In the genomic region with DNA sequence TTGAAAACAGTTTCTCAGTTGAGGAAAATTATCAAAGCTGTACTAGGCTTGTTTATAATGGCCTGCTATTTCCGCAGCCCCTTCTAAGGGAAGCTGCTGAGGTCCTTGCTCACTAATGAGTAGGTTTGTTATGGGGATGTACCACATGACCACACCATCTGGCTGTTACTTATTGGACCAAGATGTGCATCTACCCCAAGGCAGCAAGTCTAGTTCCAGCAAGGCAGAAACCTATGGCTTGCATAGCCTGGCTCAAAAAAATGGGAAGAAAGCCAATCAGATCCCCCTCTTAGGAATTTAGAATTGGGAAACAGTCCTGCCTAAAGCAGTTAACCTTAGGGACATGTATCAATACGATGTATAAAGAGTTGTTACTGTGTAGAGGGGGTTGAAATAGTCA, we compare ENCODE assay signal across 19 cellular contexts.
"Had no signal": no experiment of that assay in that cellular context is flagged by ENCODE, and none has a peak within 500 bp of the region (broad histone marks: within the 10 kb centered on the region; RNA-seq: fewer than 3 reads in every experiment).

No MANE protein-coding gene starts in this region.

- ATAC-seq: heart left ventricle; left colon; left ventricle myocardium superior; psoas muscle; right lobe of liver; stimulated activated effector memory CD8-positive, alpha-beta T cell treated with anti-CD3 and anti-CD28 coated beads, Interleukin-12 subunit alpha, Interleukin-12 subunit beta, amount 100 ng/mL, for 72 hours; stimulated activated naive CD8-positive, alpha-beta T cell treated with anti-CD3 and anti-CD28 coated beads, Interleukin-15, Interleukin-2, amounts not matched to agents 100 U/mL and 50 U/mL, for 24 hours had no signal

- H3K4me3 ChIP-seq: esophagus muscularis mucosa, heart left ventricle, lung, psoas muscle, right lobe of liver, suprapubic skin, thyroid gland had no signal

- DNase-seq: effector memory CD4-positive, alpha-beta T cell; foreskin melanocyte; heart left ventricle; hippocampal formation; left colon; left ventricle myocardium superior; mesenchymal stem cell; naive B cell; psoas muscle; retina; right lobe of liver; stimulated activated CD4-positive, alpha-beta T cell treated with anti-CD3 and anti-CD28 coated beads, Interleukin-4, amount 100 ng/mL, for 1 hour; stimulated activated CD8-positive, alpha-beta memory T cell treated with anti-CD3 and anti-CD28 coated beads, Interleukin-4, amount 100 ng/mL, for 48 hours; stimulated activated naive CD8-positive, alpha-beta T cell treated with anti-CD3 and anti-CD28 coated beads, Interleukin-15, Interleukin-2, amounts not matched to agents 100 U/mL and 50 U/mL, for 24 hours; thyroid gland had no signal
